In the genomic region with DNA sequence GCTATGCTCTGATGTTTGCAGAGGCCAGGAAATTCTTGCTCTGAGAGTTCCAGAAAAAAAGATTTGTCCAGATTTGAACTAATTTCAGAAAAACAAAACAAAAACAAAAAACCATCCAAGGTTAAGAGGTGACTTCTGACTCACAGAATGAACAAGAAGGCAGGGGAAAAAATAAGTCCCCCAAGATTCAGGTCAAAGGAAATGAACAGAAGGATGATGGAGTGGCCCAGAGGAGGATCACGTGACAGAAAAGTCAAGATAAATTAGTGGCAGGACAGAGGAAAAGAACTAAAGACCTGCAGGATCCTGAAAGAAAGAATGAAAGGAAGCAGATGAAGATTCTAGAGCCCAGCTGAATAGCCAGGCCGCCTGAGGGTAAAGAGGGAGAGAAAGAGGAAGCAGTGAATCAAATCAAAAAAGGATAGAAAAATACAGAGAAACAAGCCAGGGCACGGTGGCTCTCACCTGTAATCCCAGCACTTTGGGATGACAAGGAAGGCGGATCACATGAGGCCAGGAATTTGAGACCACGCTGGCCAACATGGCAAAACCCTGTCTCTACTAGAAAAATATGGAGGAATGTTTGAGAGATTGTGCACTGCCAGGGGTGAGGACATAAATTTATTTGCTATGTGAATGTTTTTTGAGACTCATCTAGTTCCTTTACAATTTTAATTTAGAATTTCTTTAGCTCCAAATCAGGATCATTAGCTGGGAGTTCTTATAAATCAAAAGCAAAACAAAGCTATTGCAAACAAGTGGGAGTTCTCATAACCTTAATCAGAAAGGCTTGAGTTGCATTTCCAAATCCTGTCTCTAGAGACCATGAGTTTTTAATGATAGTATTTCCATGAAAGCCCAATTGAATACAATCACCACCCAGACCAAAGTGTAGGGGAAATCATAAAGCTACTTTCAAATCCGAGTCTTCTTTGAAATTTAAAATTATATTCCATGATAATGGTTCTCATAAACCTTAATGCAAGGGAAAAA, we compare ENCODE assay signal across 13 cellular contexts.
DNase-seq lines count a peak whose midpoint lies in the region; ATAC-seq and TF ChIP-seq lines count a peak whose summit lies in the region.
"Had no signal": no experiment of that assay in that cellular context is flagged by ENCODE, and none has a peak within 500 bp of the region (broad histone marks: within the 10 kb centered on the region; RNA-seq: fewer than 3 reads in every experiment).

No MANE protein-coding gene starts in this region.

- H3K27ac Mint-ChIP-seq in naive thymus-derived CD4-positive, alpha-beta T cell = peak overlapping the region in 6 of 9 donors; percentile 2 to 69 (median 42)
- H3K27ac Mint-ChIP-seq in Calu3 (ENCODE audit: unreplicated experiment) = no peak overlapping the region

- peaks cover 0 to 20% (median 0%) of the 10 kb centered on the region in 5 donors for H3K36me3 Mint-ChIP-seq in naive thymus-derived CD4-positive, alpha-beta T cell
- no peaks in the 10 kb centered on the region for H3K36me3 Mint-ChIP-seq in Calu3 (ENCODE audit: insufficient read depth, unreplicated experiment)

- peaks cover 0 to 12% (median 0%) of the 10 kb centered on the region in 11 donors for H3K9me3 Mint-ChIP-seq in naive thymus-derived CD4-positive, alpha-beta T cell
- no peaks in the 10 kb centered on the region for H3K9me3 Mint-ChIP-seq in Calu3 (ENCODE audit: low read depth, unreplicated experiment)
- H3K9me3 Mint-ChIP-seq: effector memory CD8-positive, alpha-beta T cell had no signal

- no peak overlapping the region for H3K4me3 Mint-ChIP-seq in naive thymus-derived CD4-positive, alpha-beta T cell
- no peak overlapping the region for H3K4me3 Mint-ChIP-seq in Calu3 (ENCODE audit: low read depth, unreplicated experiment)
- H3K4me3 Mint-ChIP-seq: effector memory CD8-positive, alpha-beta T cell had no signal

- ATAC-seq in Right ventricle myocardium inferior = peak; percentile 74
- no peak for ATAC-seq in naive thymus-derived CD4-positive, alpha-beta T cell
- ATAC-seq: effector memory CD8-positive, alpha-beta T cell had no signal

- no peaks in the 10 kb centered on the region for H3K36me3 ChIP-seq in naive thymus-derived CD4-positive, alpha-beta T cell (ENCODE audit: control insufficient read depth in 2 of 3, insufficient read depth in 3 of 3, low read length in 3 of 3)
- H3K36me3 ChIP-seq in vagina = no peaks in the 10 kb centered on the region
- no peaks in the 10 kb centered on the region for H3K36me3 ChIP-seq in effector memory CD4-positive, alpha-beta T cell (ENCODE audit: control insufficient read depth, insufficient read depth, low read length)

- no TSS peak for BruUV-seq in Calu3 (replicated peaks; lab: Mats Ljungman, UMichigan)

- no peak for TF ChIP-seq CTCF in vagina (IDR thresholded peaks at IDR 0.05)
- no peak for TF ChIP-seq CTCF in Calu3 (IDR thresholded peaks at IDR 0.05; ENCODE audit: unreplicated experiment)
- no peak for TF ChIP-seq CTCF in dorsolateral prefrontal cortex (IDR thresholded peaks at IDR 0.05 in 54 of 56, conservative IDR thresholded peaks at IDR 0.05 in 2 of 56; ENCODE audit: low read depth in 1 of 56, partially characterized antibody in 56 of 56)

- no peaks in the 10 kb centered on the region for H3K9me3 ChIP-seq in naive thymus-derived CD4-positive, alpha-beta T cell (ENCODE audit: control insufficient read depth in 2 of 3, low read length in 3 of 3)
- H3K9me3 ChIP-seq in vagina = no peaks in the 10 kb centered on the region
- H3K9me3 ChIP-seq in effector memory CD4-positive, alpha-beta T cell (ENCODE audit: control insufficient read depth, low read length) = no peaks in the 10 kb centered on the region

- CTCF ChIA-PET in naive thymus-derived CD4-positive, alpha-beta T cell (lab: Charles Lee) = interaction anchor here (0.5 to 0.7 kb wide), 2 partner anchors 21 to 676 kb away, joined by 3 read pairs; no protein-coding TSS in a partner anchor
- CTCF ChIA-PET in Calu3 (lab: Charles Lee) = interaction anchor here (0.7 to 1.0 kb wide), 2 partner anchors 9 to 1521 kb away, joined by 3 to 5 read pairs; no protein-coding TSS in a partner anchor

- intact Hi-C loops in Right ventricle myocardium inferior (cut with DNase I) = no loop called here
- intact Hi-C loops in cardiac septum (cut with DNase I) = no loop called here
- intact Hi-C loops in naive thymus-derived CD4-positive, alpha-beta T cell (cut with micrococcal nuclease) = no loop called here
- intact Hi-C loops in vagina (cut with DNase I) = no loop called here
- intact Hi-C loops in Calu3 (cut with micrococcal nuclease; ENCODE audit: unreplicated experiment) = no loop called here
- intact Hi-C loops in dorsolateral prefrontal cortex (cut with DNase I) = no loop called here

- DNase-seq in Right ventricle myocardium inferior (ENCODE audit: missing footprints) = no peak
- DNase-seq in cardiac septum (ENCODE audit: low spot score) = no peak
- DNase-seq in brain pericyte (ENCODE audit: low read depth, low spot score) = peak; percentile 39
- no peak for DNase-seq in naive thymus-derived CD4-positive, alpha-beta T cell
- no peak for DNase-seq in vagina (ENCODE audit: extremely low spot score in 2 of 2)
- DNase-seq in effector memory CD4-positive, alpha-beta T cell = no peak
- DNase-seq in Calu3 = no peak
- DNase-seq in dorsolateral prefrontal cortex = no peak
- DNase-seq: amniotic stem cell; effector memory CD8-positive, alpha-beta T cell; GDM1; Karpas-422; NCI-H446 treated with DMSO at 0.1 percent for 48 hours had no signal

- POLR2A ChIA-PET in naive thymus-derived CD4-positive, alpha-beta T cell (lab: Charles Lee) = interaction anchor here (1.3 kb wide), 1 partner anchor 10 kb away, joined by 5 read pairs; no protein-coding TSS in a partner anchor

- H3K27ac ChIP-seq in naive thymus-derived CD4-positive, alpha-beta T cell (ENCODE audit: low read depth, low read length) = no peak overlapping the region
- H3K27ac ChIP-seq in vagina (peak overlapping the region; percentile 70), dorsolateral prefrontal cortex (peak overlapping the region in 9 of 59 donors; percentile 11 to 66 (median 30))
- H3K27ac ChIP-seq in effector memory CD4-positive, alpha-beta T cell (ENCODE audit: insufficient read depth, low read length, poor library complexity, severe bottlenecking) = no peak overlapping the region

- no peaks in the 10 kb centered on the region for H3K27me3 Mint-ChIP-seq in naive thymus-derived CD4-positive, alpha-beta T cell
- no peaks in the 10 kb centered on the region for H3K27me3 Mint-ChIP-seq in Calu3 (ENCODE audit: unreplicated experiment)

- H3K4me3 ChIP-seq in naive thymus-derived CD4-positive, alpha-beta T cell (ENCODE audit: low read length) = no peak overlapping the region
- no peak overlapping the region for H3K4me3 ChIP-seq in vagina
- H3K4me3 ChIP-seq in effector memory CD4-positive, alpha-beta T cell (ENCODE audit: insufficient read depth, low read depth, low read length, poor library complexity, severe bottlenecking) = no peak overlapping the region
- no peak overlapping the region for H3K4me3 ChIP-seq in dorsolateral prefrontal cortex

- no peak for TF ChIP-seq POLR2A in vagina (IDR thresholded peaks at IDR 0.05)

- H3K4me1 ChIP-seq in naive thymus-derived CD4-positive, alpha-beta T cell (ENCODE audit: control insufficient read depth in 2 of 2, insufficient read depth in 2 of 2, low read length in 2 of 2) = no peaks in the 10 kb centered on the region
- no peaks in the 10 kb centered on the region for H3K4me1 ChIP-seq in vagina
- no peaks in the 10 kb centered on the region for H3K4me1 ChIP-seq in effector memory CD4-positive, alpha-beta T cell (ENCODE audit: control insufficient read depth, insufficient read depth, low read length, poor library complexity, severe bottlenecking)

- no peaks in the 10 kb centered on the region for H3K27me3 ChIP-seq in naive thymus-derived CD4-positive, alpha-beta T cell (ENCODE audit: control insufficient read depth in 2 of 2, insufficient read depth in 2 of 2, low read length in 2 of 2)
- no peaks in the 10 kb centered on the region for H3K27me3 ChIP-seq in vagina
- H3K27me3 ChIP-seq in effector memory CD4-positive, alpha-beta T cell (replicated peaks; ENCODE audit: control insufficient read depth, insufficient read depth, low read length, poor library complexity, severe bottlenecking) = no peaks in the 10 kb centered on the region
- no peaks in the 10 kb centered on the region for H3K27me3 ChIP-seq in dorsolateral prefrontal cortex

- peaks cover 6 to 27% (median 9%) of the 10 kb centered on the region in 7 donors for H3K4me1 Mint-ChIP-seq in naive thymus-derived CD4-positive, alpha-beta T cell
- peaks cover 8% of the 10 kb centered on the region for H3K4me1 Mint-ChIP-seq in Calu3 (ENCODE audit: low read depth, unreplicated experiment)
